ENCODE assay signal across 15 cellular contexts in genomic region chr1:53601867-53602266, GRCh38.
DNase-seq lines count a peak whose midpoint lies in the region; TF ChIP-seq lines count a peak whose summit lies in the region.
"Had no signal": no experiment of that assay in that cellular context is flagged by ENCODE, and none has a peak within 500 bp of the region (broad histone marks: within the 10 kb centered on the region; RNA-seq: fewer than 3 reads in every experiment).

No MANE protein-coding gene starts in this region.

- no peak overlapping the region for H4K8ac ChIP-seq in neuronal stem cell (ENCODE audit: low read depth, low read length)

- TF ChIP-seq CTCF in chondrocyte (IDR thresholded peaks at IDR 0.05) (no peak), spleen (IDR thresholded peaks at IDR 0.05 in 8 of 11, conservative IDR thresholded peaks at IDR 0.05 in 3 of 11) (no peak)

- H3K4me1 ChIP-seq in neuronal stem cell (ENCODE audit: control insufficient read depth in 2 of 2, insufficient read depth in 1 of 2, low read depth in 1 of 2, low read length in 2 of 2) (peaks cover 0 to 4% of the 10 kb centered on the region in 2 donors), spleen (no peaks in the 10 kb centered on the region)

- no peaks in the 10 kb centered on the region for H3K36me3 Mint-ChIP-seq in activated naive CD4-positive, alpha-beta T cell treated with anti-CD3 and anti-CD28 coated beads for 36 hours (ENCODE audit: low read depth)
- H3K36me3 Mint-ChIP-seq in chondrocyte (ENCODE audit: low read depth): peaks cover 1% of the 10 kb centered on the region

- H3K9me3 ChIP-seq in neuronal stem cell (replicated peaks in 1 of 2; ENCODE audit: control insufficient read depth in 2 of 2, insufficient read depth in 1 of 2, low read depth in 1 of 2, low read length in 2 of 2) (peaks cover 0 to 2% of the 10 kb centered on the region in 2 donors), spleen (no peaks in the 10 kb centered on the region)

- H3K36me3 ChIP-seq in neuronal stem cell (replicated peaks in 1 of 2; ENCODE audit: control insufficient read depth in 2 of 2, insufficient read depth in 2 of 2, low read length in 2 of 2) (no peaks in the 10 kb centered on the region), spleen (no peaks in the 10 kb centered on the region)

- peak overlapping the region; percentile 35 for H3K18ac ChIP-seq in neuronal stem cell (ENCODE audit: low read length)

- no peak overlapping the region for H3K4ac ChIP-seq in neuronal stem cell (ENCODE audit: low read length)

- no peaks in the 10 kb centered on the region for H3K4me1 Mint-ChIP-seq in activated naive CD4-positive, alpha-beta T cell treated with anti-CD3 and anti-CD28 coated beads for 36 hours (ENCODE audit: low read depth)
- no peaks in the 10 kb centered on the region for H3K4me1 Mint-ChIP-seq in chondrocyte (ENCODE audit: low read depth)
- H3K4me1 Mint-ChIP-seq: B cell had no signal

- H3K27ac Mint-ChIP-seq in activated naive CD4-positive, alpha-beta T cell treated with anti-CD3 and anti-CD28 coated beads for 36 hours: no peak overlapping the region
- H3K27ac Mint-ChIP-seq in chondrocyte (ENCODE audit: unreplicated experiment): no peak overlapping the region
- H3K27ac Mint-ChIP-seq: B cell; CD4-positive, alpha-beta T cell had no signal

- DNase-seq in activated naive CD4-positive, alpha-beta T cell treated with anti-CD3 and anti-CD28 coated beads for 36 hours: peak; percentile 1
- no peak for DNase-seq in activated naive CD4-positive, alpha-beta T cell treated with anti-CD3 and anti-CD28 coated beads, Interleukin-2, amount 50 U/mL, for 16 hours
- peak; percentile 80 for DNase-seq in chondrocyte (ENCODE audit: low spot score)
- DNase-seq in neuronal stem cell (ENCODE audit: low spot score): no peak
- DNase-seq in spleen: peak; percentile 61
- DNase-seq in putamen (ENCODE audit: low spot score): no peak
- no peak for DNase-seq in NCI-H345 (lab: John Stamatoyannopoulos, UW)
- DNase-seq in COR-L47 (lab: John Stamatoyannopoulos, UW): no peak
- DNase-seq: C1 segment of cervical spinal cord; CD4-positive, alpha-beta T cell; DMS79 treated with DMSO at 0.1 percent for 48 hours; EL; GM23248 had no signal

- WGBS in neuronal stem cell (ENCODE audit: extremely low coverage in 2 of 2, insufficient read length in 2 of 2, insufficient replicate concordance in 1 of 2), 2 donors: no CpG with 5 or more reads among the region's 15 CpGs
- WGBS in spleen, 5 donors: 85 to 90% (median 87%) methylated on average over 12 to 15 of the region's 15 CpGs

- no peak overlapping the region for H2AFZ ChIP-seq in neuronal stem cell (ENCODE audit: low read length)
- H2AFZ ChIP-seq: GM23248 had no signal

- peak overlapping the region; percentile 34 for H3K23ac ChIP-seq in neuronal stem cell (ENCODE audit: low read depth, low read length, poor library complexity)

- no peaks in the 10 kb centered on the region for H3K27me3 Mint-ChIP-seq in activated naive CD4-positive, alpha-beta T cell treated with anti-CD3 and anti-CD28 coated beads for 36 hours (ENCODE audit: low read depth)
- H3K27me3 Mint-ChIP-seq in chondrocyte (ENCODE audit: low read depth): no peaks in the 10 kb centered on the region
- H3K27me3 Mint-ChIP-seq: B cell; CD4-positive, alpha-beta T cell had no signal

- H3K4me3 Mint-ChIP-seq in activated naive CD4-positive, alpha-beta T cell treated with anti-CD3 and anti-CD28 coated beads for 36 hours: no peak overlapping the region
- no peak overlapping the region for H3K4me3 Mint-ChIP-seq in chondrocyte (ENCODE audit: unreplicated experiment)
- H3K4me3 Mint-ChIP-seq: B cell; CD4-positive, alpha-beta T cell had no signal

- no peak overlapping the region for H2AK5ac ChIP-seq in neuronal stem cell (ENCODE audit: low read depth, low read length)

- intact Hi-C loops in activated naive CD4-positive, alpha-beta T cell treated with anti-CD3 and anti-CD28 coated beads for 36 hours (cut with micrococcal nuclease): no loop called here
- intact Hi-C loops in spleen (cut with DNase I; ENCODE audit: low total_unique reads): no loop called here

- no peaks in the 10 kb centered on the region for H3K79me1 ChIP-seq in neuronal stem cell (ENCODE audit: low read depth, low read length)

- H2BK120ac ChIP-seq in neuronal stem cell (ENCODE audit: low read depth, low read length): no peak overlapping the region

- CTCF ChIA-PET in activated naive CD4-positive, alpha-beta T cell treated with anti-CD3 and anti-CD28 coated beads for 36 hours (lab: Charles Lee): no interaction called here

- H3K27ac ChIP-seq in neuronal stem cell (replicated peaks; ENCODE audit: low read length): no peak overlapping the region
- no peak overlapping the region for H3K27ac ChIP-seq in spleen
- H3K27ac ChIP-seq: GM23248, HL-60 had no signal

- H3K4me3 ChIP-seq in neuronal stem cell (ENCODE audit: low read length in 2 of 2) (no peak overlapping the region), spleen (no peak overlapping the region)
- H3K4me3 ChIP-seq: GM23248 had no signal

- H2BK12ac ChIP-seq in neuronal stem cell (ENCODE audit: low read length): no peak overlapping the region

- TF ChIP-seq POLR2A in spleen (IDR thresholded peaks at IDR 0.05): no peak

- H3K27me3 ChIP-seq in neuronal stem cell (ENCODE audit: control insufficient read depth in 3 of 3, insufficient read depth in 3 of 3, low read depth in 1 of 3, low read length in 3 of 3) (peaks cover 0 to 32% (median 0%) of the 10 kb centered on the region in 3 experiments), spleen (replicated peaks in 1 of 7) (peaks cover 0 to 5% (median 0%) of the 10 kb centered on the region in 7 donors)

- H3K9me3 Mint-ChIP-seq in activated naive CD4-positive, alpha-beta T cell treated with anti-CD3 and anti-CD28 coated beads for 36 hours: no peaks in the 10 kb centered on the region
- no peaks in the 10 kb centered on the region for H3K9me3 Mint-ChIP-seq in chondrocyte (ENCODE audit: low read depth)
- H3K9me3 Mint-ChIP-seq: CD4-positive, alpha-beta T cell had no signal

- no peak overlapping the region for H3K14ac ChIP-seq in neuronal stem cell (ENCODE audit: low read length)

- H3K4me2 ChIP-seq in neuronal stem cell (ENCODE audit: insufficient read depth, low read length, poor library complexity, severe bottlenecking): no peak overlapping the region

- H4K91ac ChIP-seq in neuronal stem cell (ENCODE audit: low read depth, low read length, poor library complexity): no peak overlapping the region

- no peak overlapping the region for H3K9ac ChIP-seq in neuronal stem cell (ENCODE audit: low read depth, low read length, poor library complexity)
- H3K9ac ChIP-seq: GM23248 had no signal

- H2BK15ac ChIP-seq in neuronal stem cell (ENCODE audit: low read length): no peak overlapping the region

- no peak overlapping the region for H2BK5ac ChIP-seq in neuronal stem cell (ENCODE audit: low read length)

Comparison
In these comparisons a context has a peak if more than half of its experiments do, and no peak if none do; other contexts are left out.
1. DNase-seq: peak in activated naive CD4-positive, alpha-beta T cell treated with anti-CD3 and anti-CD28 coated beads for 36 hours (single experiment), chondrocyte (single experiment) and spleen (single experiment); none in activated naive CD4-positive, alpha-beta T cell treated with anti-CD3 and anti-CD28 coated beads, Interleukin-2, amount 50 U/mL, for 16 hours (single experiment), neuronal stem cell (single experiment), putamen (single experiment), NCI-H345 (single experiment) and COR-L47 (single experiment).